31 cellular contexts compared by ENCODE assay signal in genomic region chr16:85139888-85140339, GRCh38. TPM values are rescaled to one million over a fixed set of nuclear protein-coding genes. Genes with fewer than 3 reads are reported as not detected.
"Had no signal": no experiment of that assay in that cellular context is flagged by ENCODE, and none has a peak within 500 bp of the region (broad histone marks: within the 10 kb centered on the region; RNA-seq: fewer than 3 reads in every experiment).

No MANE protein-coding gene starts in this region.

- H3K27ac Mint-ChIP-seq: activated T-cell treated with anti-CD3 and anti-CD28 coated beads, Interleukin-2, amount 50 U/mL, for 24 hours; activated T-helper 17 cell treated with anti-CD3 and anti-CD28 coated beads, Interleukin-2, amount 50 U/mL, for 72 hours; T-cell; T-helper 2 cell treated with Interferon-gamma antibody and Interleukin-4, amounts not matched to agents 5 μg/mL and 100 μg/mL, for 36 hours had no signal

- FAIRE-seq: colon, endothelial cell of umbilical vein, islet of Langerhans, TTC549 had no signal

- H3K27me3 ChIP-seq: esophagus muscularis mucosa, gastrocnemius medialis, sigmoid colon, upper lobe of left lung had no signal

- H3K4me3 ChIP-seq: esophagus muscularis mucosa, gastrocnemius medialis, sigmoid colon, spleen, upper lobe of left lung had no signal

- H3K4me3 Mint-ChIP-seq: activated T-cell treated with anti-CD3 and anti-CD28 coated beads, Interleukin-2, amount 50 U/mL, for 24 hours; activated T-helper 17 cell treated with anti-CD3 and anti-CD28 coated beads, Interleukin-2, amount 50 U/mL, for 72 hours; nephron progenitor cell; T-cell; T-helper 2 cell treated with Interferon-gamma antibody and Interleukin-4, amounts not matched to agents 5 μg/mL and 100 μg/mL, for 36 hours had no signal

- H3K36me3 ChIP-seq: esophagus muscularis mucosa, gastrocnemius medialis, sigmoid colon, spleen, upper lobe of left lung had no signal

- H3K9me3 ChIP-seq: esophagus muscularis mucosa, gastrocnemius medialis, sigmoid colon, spleen, upper lobe of left lung had no signal

- DNase-seq: activated CD4-positive, alpha-beta T cell treated with anti-CD3 and anti-CD28 coated beads for 1 hour; activated CD8-positive, alpha-beta memory T cell treated with anti-CD3 and anti-CD28 coated beads for 24 hours; activated CD8-positive, alpha-beta memory T cell treated with anti-CD3 and anti-CD28 coated beads, Interleukin-2, amount 50 U/mL, for 4 hours; activated T-cell treated with anti-CD3 and anti-CD28 coated beads, Interleukin-2, amount 50 U/mL, for 24 hours; aorta; central memory CD4-positive, alpha-beta T cell; effector memory CD4-positive, alpha-beta T cell; gastrocnemius medialis; hypothalamus; nephron progenitor cell; occipital lobe; sigmoid colon; spleen; stimulated activated CD4-positive, alpha-beta T cell treated with anti-CD3 and anti-CD28 coated beads, Interleukin-4, amount 100 ng/mL, for 24 hours; stimulated activated naive CD8-positive, alpha-beta T cell treated with anti-CD3 and anti-CD28 coated beads, Interleukin-15, Interleukin-2, amounts not matched to agents 100 U/mL and 50 U/mL, for 24 hours; T-cell; upper lobe of left lung had no signal

- H3K36me3 Mint-ChIP-seq: activated naive CD4-positive, alpha-beta T cell treated with anti-CD3 and anti-CD28 coated beads, Interleukin-2, amount 50 U/mL, for 72 hours; T-cell had no signal

- H3K9me3 Mint-ChIP-seq: activated naive CD4-positive, alpha-beta T cell treated with anti-CD3 and anti-CD28 coated beads, Interleukin-2, amount 50 U/mL, for 72 hours; activated T-cell treated with anti-CD3 and anti-CD28 coated beads, Interleukin-2, amount 50 U/mL, for 24 hours; activated T-helper 17 cell treated with anti-CD3 and anti-CD28 coated beads, Interleukin-2, amount 50 U/mL, for 72 hours; nephron progenitor cell; T-cell; T-helper 2 cell treated with Interferon-gamma antibody and Interleukin-4, amounts not matched to agents 5 μg/mL and 100 μg/mL, for 36 hours had no signal

- H3K27ac ChIP-seq: esophagus muscularis mucosa, gastrocnemius medialis, sigmoid colon, spleen, upper lobe of left lung had no signal

- ATAC-seq: activated T-helper 17 cell treated with anti-CD3 and anti-CD28 coated beads, Interleukin-2, amount 50 U/mL, for 72 hours; gastrocnemius medialis; stimulated activated naive CD8-positive, alpha-beta T cell treated with anti-CD3 and anti-CD28 coated beads, Interleukin-15, Interleukin-2, amounts not matched to agents 100 U/mL and 50 U/mL, for 24 hours; T-cell had no signal

RNA-seq across cellular contexts. Expression of gene CIBAR2, which starts 27.6 kb away (rescaled TPM):
- total RNA-seq: activated naive CD4-positive, alpha-beta T cell treated with anti-CD3 and anti-CD28 coated beads, Interleukin-2, amount 50 U/mL, for 72 hours; dermis microvascular lymphatic vessel endothelial cell; endothelial cell of umbilical vein; esophagus muscularis mucosa; gastrocnemius medialis; liver; occipital lobe; posterior vena cava; renal cortical epithelial cell; sigmoid colon; subcutaneous adipose tissue; T-cell had no signal
- polyA plus RNA-seq: adipose tissue, aorta, liver, sigmoid colon had no signal
